Comparison of ENCODE assay signal across 17 cellular contexts in the genomic region with DNA sequence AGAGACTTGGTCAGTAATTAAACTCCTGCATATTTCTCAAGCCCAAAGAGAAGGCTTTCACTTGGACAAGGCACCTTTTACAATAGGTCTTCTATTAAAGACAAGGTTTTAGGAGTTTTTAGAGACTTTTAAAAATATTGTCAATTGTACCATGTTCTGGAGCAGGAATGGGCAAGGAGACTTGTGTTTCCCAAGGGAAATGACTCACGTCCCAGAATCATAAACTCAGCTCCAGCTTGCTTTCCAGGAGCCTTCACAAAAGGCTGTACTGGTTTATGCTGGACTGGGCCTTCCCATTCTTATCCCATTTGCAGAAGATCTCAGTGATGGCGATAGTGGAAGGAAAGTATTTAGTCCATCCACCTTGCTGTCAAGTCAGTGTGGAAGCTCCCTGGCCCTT. TPM values are rescaled to one million over a fixed set of nuclear protein-coding genes. Genes with fewer than 3 reads are reported as not detected.
DNase-seq lines count a peak whose midpoint lies in the region; ATAC-seq and TF ChIP-seq lines count a peak whose summit lies in the region.
"Had no signal": no experiment of that assay in that cellular context is flagged by ENCODE, and none has a peak within 500 bp of the region (broad histone marks: within the 10 kb centered on the region; RNA-seq: fewer than 3 reads in every experiment).

No MANE protein-coding gene starts in this region.

- H3K4me1 ChIP-seq in endodermal cell (ENCODE audit: control insufficient read depth, insufficient read depth, low read length) = no peaks in the 10 kb centered on the region

- no peaks in the 10 kb centered on the region for H3K36me3 Mint-ChIP-seq in endodermal cell (ENCODE audit: low read depth)

- H3K4me1 Mint-ChIP-seq in endodermal cell = no peaks in the 10 kb centered on the region
- H3K4me1 Mint-ChIP-seq: stimulated activated naive CD8-positive, alpha-beta T cell treated with anti-CD3 and anti-CD28 coated beads, Interleukin-15, amount 100 ng/mL, for 72 hours; T-helper 17 cell had no signal

- intact Hi-C loops in sciatic nerve (cut with DNase I) = no loop called here

- peak; percentile 10 for ATAC-seq in sciatic nerve
- ATAC-seq: stimulated activated naive CD8-positive, alpha-beta T cell treated with anti-CD3 and anti-CD28 coated beads, Interleukin-15, amount 100 ng/mL, for 72 hours; T-helper 17 cell had no signal

- H3K36me3 ChIP-seq in endodermal cell (ENCODE audit: control insufficient read depth, insufficient read depth, low read length) = no peaks in the 10 kb centered on the region
- H3K36me3 ChIP-seq: ovary had no signal

- H3K9me3 Mint-ChIP-seq in endodermal cell = no peaks in the 10 kb centered on the region
- H3K9me3 Mint-ChIP-seq: dendritic cell treated with granulocyte-macrophage colony-stimulating factor and Interleukin-4, amounts not matched to agents 40 ng/mL and 50 ng/mL, for 4 days had no signal

- no peak overlapping the region for H3K9ac ChIP-seq in endodermal cell (ENCODE audit: extremely low read depth, low read length, poor library complexity, severe bottlenecking)

- TF ChIP-seq CTCF in epithelial cell of esophagus (IDR thresholded peaks at IDR 0.05; ENCODE audit: insufficient read depth, low read depth, low read length, missing control alignments) (no peak), endodermal cell (conservative IDR thresholded peaks at IDR 0.05) (no peak), GM10266 (IDR thresholded peaks at IDR 0.05; ENCODE audit: control insufficient read depth, insufficient read depth, low read depth, missing control alignments) (no peak)

- DNase-seq in ELR (ENCODE audit: low read depth) (peak; percentile 80), RPMI7951 (ENCODE audit: low read depth) (peak; percentile 83), epithelial cell of esophagus (ENCODE audit: low read depth) (peak; percentile 75), sciatic nerve (ENCODE audit: low spot score) (no peak), endodermal cell (no peak), NCI-H128 (lab: John Stamatoyannopoulos, UW; ENCODE audit: unreplicated experiment) (no peak), GM10266 (ENCODE audit: extremely low spot score) (no peak)
- DNase-seq: activated CD4-positive, alpha-beta T cell treated with anti-CD3 and anti-CD28 coated beads for 4 hours; foreskin melanocyte; MM.1S; NCI-H2029 treated with DMSO at 0.1 percent for 48 hours; NCI-H82; ovary; RPMI8226; stimulated activated naive CD8-positive, alpha-beta T cell treated with anti-CD3 and anti-CD28 coated beads, Interleukin-15, amount 100 ng/mL, for 72 hours; T-helper 17 cell had no signal

- peaks cover 32% of the 10 kb centered on the region for H3K27me3 ChIP-seq in endodermal cell (ENCODE audit: control insufficient read depth, insufficient read depth, low read length, poor library complexity, severe bottlenecking)
- H3K27me3 ChIP-seq: ovary had no signal

- H3K27ac ChIP-seq in endodermal cell (ENCODE audit: low read depth, low read length) = no peak overlapping the region
- H3K27ac ChIP-seq: ovary had no signal

- WGBS in endodermal cell (ENCODE audit: insufficient coverage in 1 of 2, insufficient read length in 1 of 2), 2 experiments = 95 to 100% methylated on average over 2 of the region's 2 CpGs

- no peak overlapping the region for H3K4me3 Mint-ChIP-seq in endodermal cell
- H3K4me3 Mint-ChIP-seq: dendritic cell treated with granulocyte-macrophage colony-stimulating factor and Interleukin-4, amounts not matched to agents 40 ng/mL and 50 ng/mL, for 4 days; stimulated activated naive CD8-positive, alpha-beta T cell treated with anti-CD3 and anti-CD28 coated beads, Interleukin-15, amount 100 ng/mL, for 72 hours; T-helper 17 cell had no signal

- peaks cover 40% of the 10 kb centered on the region for H3K27me3 Mint-ChIP-seq in endodermal cell (ENCODE audit: insufficient read depth)

- no peaks in the 10 kb centered on the region for H3K9me3 ChIP-seq in endodermal cell (ENCODE audit: control insufficient read depth, low read length)
- H3K9me3 ChIP-seq: ovary had no signal

- no peak overlapping the region for H3K4me3 ChIP-seq in epithelial cell of esophagus (ENCODE audit: low read length)
- no peak overlapping the region for H3K4me3 ChIP-seq in endodermal cell (ENCODE audit: low read length)
- H3K4me3 ChIP-seq: ovary had no signal

- no peak overlapping the region for H3K27ac Mint-ChIP-seq in endodermal cell
- H3K27ac Mint-ChIP-seq: dendritic cell treated with granulocyte-macrophage colony-stimulating factor and Interleukin-4, amounts not matched to agents 40 ng/mL and 50 ng/mL, for 4 days; stimulated activated naive CD8-positive, alpha-beta T cell treated with anti-CD3 and anti-CD28 coated beads, Interleukin-15, amount 100 ng/mL, for 72 hours; T-helper 17 cell had no signal

RNA-seq across cellular contexts. Expression of a gene that starts 7.8 kb away (rescaled TPM):
- total RNA-seq in RPMI7951 (2014; rRNA removed; shearing (Covaris generic)) = 7.7 and 10.0 TPM in 2 replicates
- 33.8 TPM for total RNA-seq in sciatic nerve
- 10 to 100 TPM in 1 of 2 donors, 1 to 10 TPM in 1; 2.7 to 10.2 TPM for total RNA-seq in endodermal cell
- polyA plus RNA-seq in endodermal cell (2013, experiment 1 of 2) = 54.9 TPM
- 52.9 TPM for polyA plus RNA-seq in endodermal cell (2013, experiment 2 of 2)

Comparison
In these comparisons a context has a peak if more than half of its experiments do, and no peak if none do; other contexts are left out.
1. DNase-seq: peak in ELR (single experiment), RPMI7951 (single experiment) and epithelial cell of esophagus (single experiment); none in sciatic nerve (single experiment), endodermal cell (single experiment), NCI-H128 (single experiment) and GM10266 (single experiment).